In genomic region chr20:64037498-64038213, GRCh38 we compare ENCODE assay signal across 8 cellular contexts. TPM values are rescaled to one million over a fixed set of nuclear protein-coding genes. Genes with fewer than 3 reads are reported as not detected.
A peak's percentile ranks its signal among the peaks of the same experiment; 100 is the strongest.
DNase-seq lines count a peak whose midpoint lies in the region; ATAC-seq, FAIRE-seq and TF ChIP-seq lines count a peak whose summit lies in the region.

No MANE protein-coding gene starts in this region.

- H3K36me3 Mint-ChIP-seq in astrocyte (ENCODE audit: low read depth, unreplicated experiment) (peaks cover 9% of the 10 kb centered on the region), osteocyte (ENCODE audit: unreplicated experiment) (peaks cover 6% of the 10 kb centered on the region)

- peaks cover 32% of the 10 kb centered on the region for H4K20me1 ChIP-seq in astrocyte (ENCODE audit: insufficient read depth, low read length)

- H3K79me2 ChIP-seq in astrocyte (ENCODE audit: insufficient read depth, low read length) = no peaks in the 10 kb centered on the region

- TF ChIP-seq CTCF in GM13977 (IDR thresholded peaks at IDR 0.05; ENCODE audit: extremely low read depth, insufficient read depth, missing control alignments) (peak; percentile 5), astrocyte (IDR thresholded peaks at IDR 0.05; ENCODE audit: insufficient read depth, low read depth, low read length) (no peak), osteocyte (IDR thresholded peaks at IDR 0.05) (no peak)

- H3K4me1 Mint-ChIP-seq in astrocyte (ENCODE audit: low read depth, unreplicated experiment) = peaks cover 7% of the 10 kb centered on the region
- H3K4me1 Mint-ChIP-seq in osteocyte (ENCODE audit: unreplicated experiment) = peaks cover 19% of the 10 kb centered on the region

- H3K4me1 ChIP-seq in astrocyte (ENCODE audit: insufficient read depth, low read length) = peaks cover 3% of the 10 kb centered on the region

- H2AFZ ChIP-seq in astrocyte (ENCODE audit: low read depth, low read length) = no peak overlapping the region

- H3K27ac ChIP-seq in astrocyte (ENCODE audit: low read depth, low read length) = no peak overlapping the region

- H3K27me3 ChIP-seq in astrocyte (ENCODE audit: insufficient read depth, low read length) = peaks cover 35% of the 10 kb centered on the region

- H3K27me3 Mint-ChIP-seq in astrocyte (ENCODE audit: low read depth, unreplicated experiment) (peaks cover 14% of the 10 kb centered on the region), osteocyte (ENCODE audit: unreplicated experiment) (peaks cover 9% of the 10 kb centered on the region)

- no peak overlapping the region for H3K4me2 ChIP-seq in astrocyte (ENCODE audit: low read length)

- H3K9me3 Mint-ChIP-seq in astrocyte (ENCODE audit: unreplicated experiment) (peaks cover 2% of the 10 kb centered on the region), osteocyte (ENCODE audit: unreplicated experiment) (no peaks in the 10 kb centered on the region)

- no peak for FAIRE-seq in astrocyte (lab: Jason Lieb, UNC)

- peak; percentile 82 for DNase-seq in GM13977 (ENCODE audit: low spot score)
- peak; percentile 81 for DNase-seq in NCI-H2171 (lab: John Stamatoyannopoulos, UW)
- no peak for DNase-seq in astrocyte (ENCODE audit: low read depth)
- DNase-seq in osteocyte (ENCODE audit: extremely low spot score, unreplicated experiment) = no peak
- no peak for DNase-seq in foreskin melanocyte
- no peak for DNase-seq in NOMO-1 treated with dmso at 0.1 percent for 144 hours (lab: John Stamatoyannopoulos, UW; ENCODE audit: unreplicated experiment)
- DNase-seq in kidney tubule cell (ENCODE audit: low spot score) = no peak

- no peak for ATAC-seq in GM18519 (IDR thresholded peaks at IDR 0.05; ENCODE audit: low FRiP score, unreplicated experiment)

- H3K27ac Mint-ChIP-seq in astrocyte (ENCODE audit: unreplicated experiment) (peak overlapping the region; percentile 26), osteocyte (ENCODE audit: unreplicated experiment) (no peak overlapping the region)

- H3K9ac ChIP-seq in astrocyte (ENCODE audit: low read length) = no peak overlapping the region

- H3K36me3 ChIP-seq in astrocyte (ENCODE audit: insufficient read depth, low read length) = no peaks in the 10 kb centered on the region

- no peak overlapping the region for H3K4me3 ChIP-seq in astrocyte (ENCODE audit: insufficient read depth, low read depth, low read length)

- no peak overlapping the region for H3K4me3 Mint-ChIP-seq in astrocyte (ENCODE audit: unreplicated experiment)
- peak overlapping the region; percentile 44 for H3K4me3 Mint-ChIP-seq in osteocyte (ENCODE audit: unreplicated experiment)

- in situ Hi-C loops in GM13977 (cut with MboI; ENCODE audit: low pct_unique_long_range_greater_than_20kb, low sequenced_read_pairs, unreplicated experiment) = no loop called here

- H3K9me3 ChIP-seq in astrocyte (ENCODE audit: insufficient read depth, low read depth, low read length) = no peaks in the 10 kb centered on the region

RNA-seq across cellular contexts. Expression of gene C20orf204, which starts 1.7 kb away (rescaled TPM):
- total RNA-seq in astrocyte (0.75 and 0.99 TPM in 2 replicates), osteocyte (1.3 and 1.4 TPM in 2 replicates)

RNA-seq across cellular contexts. Expression of gene SOX18, which starts 11.8 kb away (rescaled TPM):
- total RNA-seq in astrocyte = 0.52 and 0.60 TPM in 2 replicates
- 1.2 and 2.0 TPM in 2 replicates for total RNA-seq in osteocyte

RNA-seq across cellular contexts. Expression of gene TCEA2, which starts 25.3 kb away (rescaled TPM):
- total RNA-seq in astrocyte (52.4 and 53.1 TPM in 2 replicates), osteocyte (67.3 and 73.1 TPM in 2 replicates)

RNA-seq across cellular contexts. Expression of gene RGS19, which starts 41.7 kb away (rescaled TPM):
- 15.7 and 18.3 TPM in 2 replicates for total RNA-seq in astrocyte
- total RNA-seq in osteocyte = 8.0 and 10.0 TPM in 2 replicates

RNA-seq across cellular contexts. Expression of gene OPRL1, which starts 42.2 kb away (rescaled TPM):
- total RNA-seq in astrocyte (2.8 and 3.6 TPM in 2 replicates), osteocyte (1.6 and 2.1 TPM in 2 replicates)

Comparison
In these comparisons a context has a peak if more than half of its experiments do, and no peak if none do; other contexts are left out.
1. DNase-seq: peak in GM13977 (single experiment) and NCI-H2171 (single experiment); none in astrocyte (single experiment), osteocyte (single experiment), foreskin melanocyte (single experiment), NOMO-1 treated with dmso at 0.1 percent for 144 hours (single experiment) and kidney tubule cell (single experiment).